Comparison of ENCODE assay signal across 27 cellular contexts in the genomic region with DNA sequence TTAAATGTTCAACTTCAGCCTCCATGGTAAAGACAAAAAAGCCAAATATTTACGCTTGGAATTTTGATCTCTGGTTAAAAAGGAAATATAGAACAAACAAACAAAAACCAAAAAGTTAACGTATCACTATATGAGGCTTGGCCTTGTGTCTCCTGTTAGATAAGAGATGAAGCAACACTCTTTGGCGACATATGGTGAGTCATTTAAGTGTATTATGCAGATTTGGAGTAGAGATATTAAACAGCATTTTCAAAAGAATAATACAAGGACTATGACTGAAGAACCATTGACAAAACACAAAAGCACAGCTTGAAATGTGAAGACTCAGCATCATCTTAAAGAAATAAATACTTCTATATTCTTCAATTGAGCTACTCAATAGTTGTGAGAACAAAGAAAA.
"Had no signal": no experiment of that assay in that cellular context is flagged by ENCODE, and none has a peak within 500 bp of the region (broad histone marks: within the 10 kb centered on the region; RNA-seq: fewer than 3 reads in every experiment).

No MANE protein-coding gene starts in this region.

- ATAC-seq: activated CD4-positive, alpha-beta T cell treated with anti-CD3 and anti-CD28 coated beads for 36 hours; activated CD8-positive, alpha-beta memory T cell treated with anti-CD3 and anti-CD28 coated beads, Interleukin-2, amount 10 ng/mL, durations not matched to agents 7 days and 5 days; activated CD8-positive, alpha-beta T cell treated with anti-CD3 and anti-CD28 coated beads, Interleukin-2, amount 10 ng/mL, durations not matched to agents 7 days and 5 days; activated naive CD8-positive, alpha-beta T cell treated with anti-CD3 and anti-CD28 coated beads, Interleukin-2, amount 50 U/mL, for 24 hours; gastroesophageal sphincter; left cardiac atrium had no signal

- H3K27me3 ChIP-seq: cardiac muscle cell, dorsolateral prefrontal cortex, gastroesophageal sphincter, hepatocyte, neutrophil, right lobe of liver, tibial nerve had no signal

- H3K36me3 Mint-ChIP-seq: activated CD8-positive, alpha-beta memory T cell treated with anti-CD3 and anti-CD28 coated beads, Interleukin-2, amount 10 ng/mL, durations not matched to agents 7 days and 5 days; activated naive CD4-positive, alpha-beta T cell treated with anti-CD3 and anti-CD28 coated beads, Interleukin-2, amount 50 U/mL, for 24 hours; naive B cell had no signal

- H3K9me3 Mint-ChIP-seq: activated naive CD4-positive, alpha-beta T cell treated with anti-CD3 and anti-CD28 coated beads, Interleukin-2, amount 50 U/mL, for 24 hours; activated naive CD8-positive, alpha-beta T cell treated with anti-CD3 and anti-CD28 coated beads, Interleukin-2, amount 50 U/mL, for 24 hours; nephron progenitor cell had no signal

- H3K27ac Mint-ChIP-seq: activated B cell treated with CpG ODN at 0.5 μM for 24 hours; activated CD4-positive, alpha-beta T cell treated with anti-CD3 and anti-CD28 coated beads for 36 hours; activated CD8-positive, alpha-beta memory T cell treated with anti-CD3 and anti-CD28 coated beads, Interleukin-2, amount 10 ng/mL, durations not matched to agents 7 days and 5 days; activated CD8-positive, alpha-beta T cell treated with anti-CD3 and anti-CD28 coated beads, Interleukin-2, amount 10 ng/mL, durations not matched to agents 7 days and 5 days; activated naive CD4-positive, alpha-beta T cell treated with anti-CD3 and anti-CD28 coated beads, Interleukin-2, amount 50 U/mL, for 24 hours; activated naive CD8-positive, alpha-beta T cell treated with anti-CD3 and anti-CD28 coated beads, Interleukin-2, amount 50 U/mL, for 24 hours; activated T-helper 2 cell treated with anti-CD3 and anti-CD28 coated beads, Interferon-gamma antibody, Interleukin-2, Interleukin-4, amounts not matched to agents 10 μg/mL and 5 μg/mL and 100 μg/mL, durations not matched to agents 14 hours and 24 hours and 36 hours; naive B cell; nephron progenitor cell; progenitor cell of endocrine pancreas had no signal

- H3K79me2 ChIP-seq: hepatocyte had no signal

- H3K27ac ChIP-seq: cardiac muscle cell, coronary artery, dorsolateral prefrontal cortex, gastroesophageal sphincter, hepatocyte, neutrophil, right lobe of liver, tibial nerve had no signal

- H2AFZ ChIP-seq: hepatocyte had no signal

- H3K4me1 Mint-ChIP-seq: activated B cell treated with CpG ODN at 0.5 μM for 24 hours; activated CD4-positive, alpha-beta T cell treated with anti-CD3 and anti-CD28 coated beads for 36 hours; activated CD8-positive, alpha-beta memory T cell treated with anti-CD3 and anti-CD28 coated beads, Interleukin-2, amount 10 ng/mL, durations not matched to agents 7 days and 5 days; activated naive CD4-positive, alpha-beta T cell treated with anti-CD3 and anti-CD28 coated beads, Interleukin-2, amount 50 U/mL, for 24 hours; activated naive CD8-positive, alpha-beta T cell treated with anti-CD3 and anti-CD28 coated beads, Interleukin-2, amount 50 U/mL, for 24 hours; naive B cell; nephron progenitor cell had no signal

- H3K4me3 Mint-ChIP-seq: activated B cell treated with CpG ODN at 0.5 μM for 24 hours; activated CD4-positive, alpha-beta T cell treated with anti-CD3 and anti-CD28 coated beads for 36 hours; activated CD8-positive, alpha-beta memory T cell treated with anti-CD3 and anti-CD28 coated beads, Interleukin-2, amount 10 ng/mL, durations not matched to agents 7 days and 5 days; activated CD8-positive, alpha-beta T cell treated with anti-CD3 and anti-CD28 coated beads, Interleukin-2, amount 10 ng/mL, durations not matched to agents 7 days and 5 days; activated naive CD4-positive, alpha-beta T cell treated with anti-CD3 and anti-CD28 coated beads, Interleukin-2, amount 50 U/mL, for 24 hours; activated naive CD8-positive, alpha-beta T cell treated with anti-CD3 and anti-CD28 coated beads, Interleukin-2, amount 50 U/mL, for 24 hours; naive B cell; nephron progenitor cell had no signal

- H3K9me3 ChIP-seq: gastroesophageal sphincter, neutrophil, right lobe of liver, tibial nerve had no signal

- H3K4me3 ChIP-seq: cardiac muscle cell, coronary artery, dorsolateral prefrontal cortex, gastroesophageal sphincter, hepatocyte, right lobe of liver, tibial nerve had no signal

- DNase-seq: activated B cell treated with CpG ODN at 0.5 μM for 24 hours; activated CD4-positive, alpha-beta T cell treated with anti-CD3 and anti-CD28 coated beads for 36 hours; activated CD8-positive, alpha-beta memory T cell treated with anti-CD3 and anti-CD28 coated beads, Interleukin-2, amount 10 ng/mL, durations not matched to agents 7 days and 5 days; activated CD8-positive, alpha-beta T cell treated with anti-CD3 and anti-CD28 coated beads, Interleukin-2, amount 10 ng/mL, durations not matched to agents 7 days and 5 days; activated naive CD8-positive, alpha-beta T cell treated with anti-CD3 and anti-CD28 coated beads, Interleukin-2, amount 50 U/mL, for 24 hours; activated T-cell treated with anti-CD3 and anti-CD28 coated beads, Interleukin-2, amount 50 U/mL, for 48 hours; cerebellar nuclear complex; dorsolateral prefrontal cortex; effector memory CD4-positive, alpha-beta T cell; erythroblast; left cardiac atrium; mammary epithelial cell; naive B cell; nephron progenitor cell; right lobe of liver; stimulated activated CD4-positive, alpha-beta T cell treated with anti-CD3 and anti-CD28 coated beads, Interleukin-2, amount 100 ng/mL, for 48 hours; stimulated activated naive CD4-positive, alpha-beta T cell treated with Interleukin-2 at 50 U/mL for 16 hours had no signal

- H3K27me3 Mint-ChIP-seq: activated B cell treated with CpG ODN at 0.5 μM for 24 hours; activated CD4-positive, alpha-beta T cell treated with anti-CD3 and anti-CD28 coated beads for 36 hours; activated CD8-positive, alpha-beta memory T cell treated with anti-CD3 and anti-CD28 coated beads, Interleukin-2, amount 10 ng/mL, durations not matched to agents 7 days and 5 days; activated naive CD4-positive, alpha-beta T cell treated with anti-CD3 and anti-CD28 coated beads, Interleukin-2, amount 50 U/mL, for 24 hours; activated naive CD8-positive, alpha-beta T cell treated with anti-CD3 and anti-CD28 coated beads, Interleukin-2, amount 50 U/mL, for 24 hours; naive B cell had no signal

- H3K4me1 ChIP-seq: gastroesophageal sphincter, right lobe of liver, tibial nerve had no signal

- H3K36me3 ChIP-seq: cardiac muscle cell, gastroesophageal sphincter, neutrophil, right lobe of liver, tibial nerve had no signal

- FAIRE-seq: keratinocyte had no signal

- H3K4me2 ChIP-seq: hepatocyte had no signal
